In genomic region chr17:28841901-28842281, GRCh38 we compare ENCODE assay signal across 1 cellular context.
TF ChIP-seq lines count a peak whose summit lies in the region.

No MANE protein-coding gene starts in this region.

TF ChIP-seq in WTC11, 78 proteins besides CTCF, POLR2A, EP300 and RAD21 (continued from another document):
- no peak for TF ChIP-seq ZSCAN18 (CRISPR knock-in tag; IDR thresholded peaks at IDR 0.05)
- no peak for TF ChIP-seq SOX15 (CRISPR knock-in tag; IDR thresholded peaks at IDR 0.05)
- TF ChIP-seq, protein P1, sequence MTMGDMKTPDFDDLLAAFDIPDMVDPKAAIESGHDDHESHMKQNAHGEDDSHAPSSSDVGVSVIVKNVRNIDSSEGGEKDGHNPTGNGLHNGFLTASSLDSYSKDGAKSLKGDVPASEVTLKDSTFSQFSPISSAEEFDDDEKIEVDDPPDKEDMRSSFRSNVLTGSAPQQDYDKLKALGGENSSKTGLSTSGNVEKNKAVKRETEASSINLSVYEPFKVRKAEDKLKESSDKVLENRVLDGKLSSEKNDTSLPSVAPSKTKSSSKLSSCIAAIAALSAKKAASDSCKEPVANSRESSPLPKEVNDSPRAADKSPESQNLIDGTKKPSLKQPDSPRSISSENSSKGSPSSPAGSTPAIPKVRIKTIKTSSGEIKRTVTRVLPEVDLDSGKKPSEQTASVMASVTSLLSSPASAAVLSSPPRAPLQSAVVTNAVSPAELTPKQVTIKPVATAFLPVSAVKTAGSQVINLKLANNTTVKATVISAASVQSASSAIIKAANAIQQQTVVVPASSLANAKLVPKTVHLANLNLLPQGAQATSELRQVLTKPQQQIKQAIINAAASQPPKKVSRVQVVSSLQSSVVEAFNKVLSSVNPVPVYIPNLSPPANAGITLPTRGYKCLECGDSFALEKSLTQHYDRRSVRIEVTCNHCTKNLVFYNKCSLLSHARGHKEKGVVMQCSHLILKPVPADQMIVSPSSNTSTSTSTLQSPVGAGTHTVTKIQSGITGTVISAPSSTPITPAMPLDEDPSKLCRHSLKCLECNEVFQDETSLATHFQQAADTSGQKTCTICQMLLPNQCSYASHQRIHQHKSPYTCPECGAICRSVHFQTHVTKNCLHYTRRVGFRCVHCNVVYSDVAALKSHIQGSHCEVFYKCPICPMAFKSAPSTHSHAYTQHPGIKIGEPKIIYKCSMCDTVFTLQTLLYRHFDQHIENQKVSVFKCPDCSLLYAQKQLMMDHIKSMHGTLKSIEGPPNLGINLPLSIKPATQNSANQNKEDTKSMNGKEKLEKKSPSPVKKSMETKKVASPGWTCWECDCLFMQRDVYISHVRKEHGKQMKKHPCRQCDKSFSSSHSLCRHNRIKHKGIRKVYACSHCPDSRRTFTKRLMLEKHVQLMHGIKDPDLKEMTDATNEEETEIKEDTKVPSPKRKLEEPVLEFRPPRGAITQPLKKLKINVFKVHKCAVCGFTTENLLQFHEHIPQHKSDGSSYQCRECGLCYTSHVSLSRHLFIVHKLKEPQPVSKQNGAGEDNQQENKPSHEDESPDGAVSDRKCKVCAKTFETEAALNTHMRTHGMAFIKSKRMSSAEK (CRISPR knock-in tag; IDR thresholded peaks at IDR 0.05; ENCODE audit: borderline replicate concordance), result no peak
- TF ChIP-seq, protein P2, sequence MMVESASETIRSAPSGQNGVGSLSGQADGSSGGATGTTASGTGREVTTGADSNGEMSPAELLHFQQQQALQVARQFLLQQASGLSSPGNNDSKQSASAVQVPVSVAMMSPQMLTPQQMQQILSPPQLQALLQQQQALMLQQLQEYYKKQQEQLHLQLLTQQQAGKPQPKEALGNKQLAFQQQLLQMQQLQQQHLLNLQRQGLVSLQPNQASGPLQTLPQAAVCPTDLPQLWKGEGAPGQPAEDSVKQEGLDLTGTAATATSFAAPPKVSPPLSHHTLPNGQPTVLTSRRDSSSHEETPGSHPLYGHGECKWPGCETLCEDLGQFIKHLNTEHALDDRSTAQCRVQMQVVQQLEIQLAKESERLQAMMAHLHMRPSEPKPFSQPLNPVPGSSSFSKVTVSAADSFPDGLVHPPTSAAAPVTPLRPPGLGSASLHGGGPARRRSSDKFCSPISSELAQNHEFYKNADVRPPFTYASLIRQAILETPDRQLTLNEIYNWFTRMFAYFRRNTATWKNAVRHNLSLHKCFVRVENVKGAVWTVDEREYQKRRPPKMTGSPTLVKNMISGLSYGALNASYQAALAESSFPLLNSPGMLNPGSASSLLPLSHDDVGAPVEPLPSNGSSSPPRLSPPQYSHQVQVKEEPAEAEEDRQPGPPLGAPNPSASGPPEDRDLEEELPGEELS (CRISPR knock-in tag; IDR thresholded peaks at IDR 0.05), result no peak
- TF ChIP-seq ESRRA (CRISPR knock-in tag; IDR thresholded peaks at IDR 0.05; ENCODE audit: borderline replicate concordance), result no peak
- TF ChIP-seq MYBL2 (CRISPR knock-in tag; IDR thresholded peaks at IDR 0.05), result no peak
TF ChIP-seq in WTC11: peak in this region for 0.
